Comparison of ENCODE assay signal across 21 cellular contexts in the genomic region with DNA sequence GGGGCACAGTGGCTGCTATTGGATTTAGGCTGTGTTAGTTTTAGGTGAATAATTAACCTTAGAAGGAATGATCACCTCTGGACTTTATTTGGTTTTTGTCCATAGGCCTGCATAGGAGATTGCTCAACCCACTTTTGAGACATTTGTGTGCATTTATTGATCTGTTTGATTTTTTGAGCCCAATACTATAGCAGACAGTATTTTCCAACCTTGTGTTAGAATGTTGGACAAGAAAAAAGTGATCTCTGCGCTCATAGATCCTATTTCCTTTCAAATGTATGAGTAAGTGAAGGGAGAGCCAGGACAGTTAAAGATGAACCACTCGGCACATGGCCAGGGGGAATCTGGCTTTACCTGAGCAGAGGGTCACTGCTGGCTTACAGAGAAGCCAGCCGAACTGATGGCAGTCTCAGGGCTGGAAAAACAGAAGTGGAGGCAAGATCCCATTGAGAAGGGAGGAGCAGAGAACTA. TPM values are rescaled to one million over a fixed set of nuclear protein-coding genes. Genes with fewer than 3 reads are reported as not detected.
DNase-seq lines count a peak whose midpoint lies in the region; ATAC-seq, FAIRE-seq and TF ChIP-seq lines count a peak whose summit lies in the region.
"Had no signal": no experiment of that assay in that cellular context is flagged by ENCODE, and none has a peak within 500 bp of the region (broad histone marks: within the 10 kb centered on the region; RNA-seq: fewer than 3 reads in every experiment).

No MANE protein-coding gene starts in this region.

- no peak for TF ChIP-seq RAD21 in A549 (conservative IDR thresholded peaks at IDR 0.05 in 1 of 2, IDR thresholded peaks at IDR 0.05 in 1 of 2)

- 0 out of 3 replicates have a peak overlapping the region, but pooled peaks have one; percentile 10 for H3K4me2 ChIP-seq in A549
- H3K4me2 ChIP-seq: GM23338 had no signal

- H3K9me3 ChIP-seq in A549 (no peaks in the 10 kb centered on the region), pancreas (no peaks in the 10 kb centered on the region), SJCRH30 (replicated peaks) (no peaks in the 10 kb centered on the region)
- H3K9me3 ChIP-seq: BE2C had no signal

- no peak for TF ChIP-seq EP300 in A549 (IDR thresholded peaks at IDR 0.05)

- H3K36me3 ChIP-seq in pancreas (no peaks in the 10 kb centered on the region), SJCRH30 (no peaks in the 10 kb centered on the region)
- H3K36me3 ChIP-seq: BE2C had no signal

- TF ChIP-seq CTCF in A549 (IDR thresholded peaks at IDR 0.05): no peak
- TF ChIP-seq CTCF in VCaP (conservative IDR thresholded peaks at IDR 0.05): no peak
- TF ChIP-seq CTCF in pancreas (IDR thresholded peaks at IDR 0.05): no peak
- no peak for TF ChIP-seq CTCF in natural killer cell (IDR thresholded peaks at IDR 0.05)

- no peak for TF ChIP-seq POLR2A in A549 (IDR thresholded peaks at IDR 0.05; ENCODE audit: low read length)

- H3K27ac ChIP-seq in A549 (no peak overlapping the region), VCaP (peak overlapping the region; percentile 73), pancreas (peak overlapping the region in 1 of 4 donors; percentile 60), SJCRH30 (no peak overlapping the region)
- H3K27ac ChIP-seq: HL-60 had no signal

- H3K36me3 Mint-ChIP-seq in natural killer cell: no peaks in the 10 kb centered on the region
- H3K36me3 Mint-ChIP-seq: CD8-positive, alpha-beta memory T cell had no signal

- H3K4me3 Mint-ChIP-seq in natural killer cell: no peak overlapping the region
- H3K4me3 Mint-ChIP-seq: CD4-positive, CD25-positive, alpha-beta regulatory T cell; CD8-positive, alpha-beta memory T cell; GM23338 had no signal

- H3K4me1 ChIP-seq in A549: peaks cover 6% of the 10 kb centered on the region; the same call in 2 of the 3 replicates
- peaks cover 11 to 15% (median 14%) of the 10 kb centered on the region in 3 donors for H3K4me1 ChIP-seq in pancreas
- peaks cover 3% of the 10 kb centered on the region for H3K4me1 ChIP-seq in SJCRH30
- H3K4me1 ChIP-seq: BE2C had no signal

- no peak for FAIRE-seq in A549 (lab: Jason Lieb, UNC)
- no peak for FAIRE-seq in pancreas (lab: Jason Lieb, UNC)
- no peak for FAIRE-seq in GM19239 (lab: Jason Lieb, UNC)
- FAIRE-seq: D721Med, G401.6, GM12891, H54 had no signal

- intact Hi-C loops in pancreas (cut with DNase I): no loop called here
- intact Hi-C loops in natural killer cell (cut with micrococcal nuclease): no loop called here

- no peaks in the 10 kb centered on the region for H3K27me3 ChIP-seq in pancreas
- no peaks in the 10 kb centered on the region for H3K27me3 ChIP-seq in SJCRH30

- POLR2A ChIA-PET in A549 (lab: Yijun Ruan, JAX): no interaction called here

- H3K27me3 Mint-ChIP-seq in natural killer cell (ENCODE audit: low read depth in 2 of 2): peaks cover 24 to 38% of the 10 kb centered on the region in 2 donors

- H3K9me3 Mint-ChIP-seq in natural killer cell: no peaks in the 10 kb centered on the region
- H3K9me3 Mint-ChIP-seq: GM23338 had no signal

- WGBS in A549 (ENCODE audit: missing lambda C conversion rate): 41% methylated on average over 3 of the region's 3 CpGs
- WGBS in pancreas, 2 donors: 25 to 30% methylated on average over 3 of the region's 3 CpGs

- CTCF ChIA-PET in A549 (lab: Yijun Ruan, JAX): interaction anchor here (1.2 kb wide), 1 partner anchor 101 kb away, joined by 3 read pairs; no protein-coding TSS in a partner anchor

- DNase-seq in A549 (ENCODE audit: low read depth in 1 of 2, low spot score in 1 of 2): no peak
- DNase-seq in left lobe of liver (ENCODE audit: low spot score): peak; percentile 79
- DNase-seq in pancreas: no peak
- no peak for DNase-seq in SW 1271 (lab: John Stamatoyannopoulos, UW)
- no peak for DNase-seq in GM19239 (ENCODE audit: insufficient read length, low spot score)
- DNase-seq in SJCRH30: no peak
- DNase-seq in natural killer cell: no peak
- DNase-seq: ACHN; BE2C; C1 segment of cervical spinal cord; CD4-positive, CD25-positive, alpha-beta regulatory T cell; CD8-positive, alpha-beta memory T cell; COR-L47; HCEC 1CT had no signal

- no peak overlapping the region for H3K27ac Mint-ChIP-seq in natural killer cell
- H3K27ac Mint-ChIP-seq: CD4-positive, CD25-positive, alpha-beta regulatory T cell; GM23338 had no signal

- no peak overlapping the region for H3K4me3 ChIP-seq in A549
- H3K4me3 ChIP-seq in pancreas: no peak overlapping the region
- no peak overlapping the region for H3K4me3 ChIP-seq in SJCRH30
- H3K4me3 ChIP-seq: GM23338 had no signal

- H3K4me1 Mint-ChIP-seq in natural killer cell: peaks cover 0 to 5% of the 10 kb centered on the region in 2 donors

- ATAC-seq in A549 (no peak), left lobe of liver (peak; percentile 60), pancreas (peak; percentile 77 to 89 (median 84)), natural killer cell (no peak)
- ATAC-seq: GM23338 had no signal

TF ChIP-seq in A549, 52 proteins besides CTCF, POLR2A, EP300 and RAD21 (continues in another document):
- no peak for TF ChIP-seq ESRRA (IDR thresholded peaks at IDR 0.05; ENCODE audit: borderline replicate concordance, low read length)
- no peak for TF ChIP-seq HEYL (CRISPR knock-in tag; IDR thresholded peaks at IDR 0.05)
- TF ChIP-seq CEBPB (IDR thresholded peaks at IDR 0.05): no peak
- TF ChIP-seq, protein P1, sequence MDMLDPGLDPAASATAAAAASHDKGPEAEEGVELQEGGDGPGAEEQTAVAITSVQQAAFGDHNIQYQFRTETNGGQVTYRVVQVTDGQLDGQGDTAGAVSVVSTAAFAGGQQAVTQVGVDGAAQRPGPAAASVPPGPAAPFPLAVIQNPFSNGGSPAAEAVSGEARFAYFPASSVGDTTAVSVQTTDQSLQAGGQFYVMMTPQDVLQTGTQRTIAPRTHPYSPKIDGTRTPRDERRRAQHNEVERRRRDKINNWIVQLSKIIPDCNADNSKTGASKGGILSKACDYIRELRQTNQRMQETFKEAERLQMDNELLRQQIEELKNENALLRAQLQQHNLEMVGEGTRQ (IDR thresholded peaks at IDR 0.05): no peak
- TF ChIP-seq, protein P2, sequence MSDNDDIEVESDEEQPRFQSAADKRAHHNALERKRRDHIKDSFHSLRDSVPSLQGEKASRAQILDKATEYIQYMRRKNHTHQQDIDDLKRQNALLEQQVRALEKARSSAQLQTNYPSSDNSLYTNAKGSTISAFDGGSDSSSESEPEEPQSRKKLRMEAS (IDR thresholded peaks at IDR 0.05): no peak
- TF ChIP-seq, protein P3, sequence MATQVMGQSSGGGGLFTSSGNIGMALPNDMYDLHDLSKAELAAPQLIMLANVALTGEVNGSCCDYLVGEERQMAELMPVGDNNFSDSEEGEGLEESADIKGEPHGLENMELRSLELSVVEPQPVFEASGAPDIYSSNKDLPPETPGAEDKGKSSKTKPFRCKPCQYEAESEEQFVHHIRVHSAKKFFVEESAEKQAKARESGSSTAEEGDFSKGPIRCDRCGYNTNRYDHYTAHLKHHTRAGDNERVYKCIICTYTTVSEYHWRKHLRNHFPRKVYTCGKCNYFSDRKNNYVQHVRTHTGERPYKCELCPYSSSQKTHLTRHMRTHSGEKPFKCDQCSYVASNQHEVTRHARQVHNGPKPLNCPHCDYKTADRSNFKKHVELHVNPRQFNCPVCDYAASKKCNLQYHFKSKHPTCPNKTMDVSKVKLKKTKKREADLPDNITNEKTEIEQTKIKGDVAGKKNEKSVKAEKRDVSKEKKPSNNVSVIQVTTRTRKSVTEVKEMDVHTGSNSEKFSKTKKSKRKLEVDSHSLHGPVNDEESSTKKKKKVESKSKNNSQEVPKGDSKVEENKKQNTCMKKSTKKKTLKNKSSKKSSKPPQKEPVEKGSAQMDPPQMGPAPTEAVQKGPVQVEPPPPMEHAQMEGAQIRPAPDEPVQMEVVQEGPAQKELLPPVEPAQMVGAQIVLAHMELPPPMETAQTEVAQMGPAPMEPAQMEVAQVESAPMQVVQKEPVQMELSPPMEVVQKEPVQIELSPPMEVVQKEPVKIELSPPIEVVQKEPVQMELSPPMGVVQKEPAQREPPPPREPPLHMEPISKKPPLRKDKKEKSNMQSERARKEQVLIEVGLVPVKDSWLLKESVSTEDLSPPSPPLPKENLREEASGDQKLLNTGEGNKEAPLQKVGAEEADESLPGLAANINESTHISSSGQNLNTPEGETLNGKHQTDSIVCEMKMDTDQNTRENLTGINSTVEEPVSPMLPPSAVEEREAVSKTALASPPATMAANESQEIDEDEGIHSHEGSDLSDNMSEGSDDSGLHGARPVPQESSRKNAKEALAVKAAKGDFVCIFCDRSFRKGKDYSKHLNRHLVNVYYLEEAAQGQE (IDR thresholded peaks at IDR 0.05): no peak
- TF ChIP-seq KDM1A (IDR thresholded peaks at IDR 0.05; ENCODE audit: low read depth): no peak
- TF ChIP-seq, protein P4, sequence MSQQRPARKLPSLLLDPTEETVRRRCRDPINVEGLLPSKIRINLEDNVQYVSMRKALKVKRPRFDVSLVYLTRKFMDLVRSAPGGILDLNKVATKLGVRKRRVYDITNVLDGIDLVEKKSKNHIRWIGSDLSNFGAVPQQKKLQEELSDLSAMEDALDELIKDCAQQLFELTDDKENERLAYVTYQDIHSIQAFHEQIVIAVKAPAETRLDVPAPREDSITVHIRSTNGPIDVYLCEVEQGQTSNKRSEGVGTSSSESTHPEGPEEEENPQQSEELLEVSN (IDR thresholded peaks at IDR 0.05; ENCODE audit: borderline replicate concordance, low read depth): no peak
- no peak for TF ChIP-seq ZFP36 (IDR thresholded peaks at IDR 0.05; ENCODE audit: borderline replicate concordance, partially characterized antibody)
- no peak for TF ChIP-seq MYC (IDR thresholded peaks at IDR 0.05; ENCODE audit: borderline replicate concordance, low read length)
- no peak for TF ChIP-seq HOXA7 (CRISPR knock-in tag; IDR thresholded peaks at IDR 0.05)
- no peak for TF ChIP-seq FOSB (CRISPR knock-in tag; IDR thresholded peaks at IDR 0.05)
- no peak for TF ChIP-seq CBX2 (IDR thresholded peaks at IDR 0.05; ENCODE audit: borderline replicate concordance, low read depth)
- no peak for TF ChIP-seq TFCP2L1 (CRISPR knock-in tag; IDR thresholded peaks at IDR 0.05)

RNA-seq across cellular contexts. Expression of a gene that starts 8.8 kb away (rescaled TPM):
- 48.8 and 56.2 TPM in 2 replicates for polyA plus RNA-seq in A549 (2011; rRNA removed)
- 17.3 and 20.7 TPM in 2 replicates for polyA plus RNA-seq in A549 (2012; cell fraction: cytosol; rRNA removed)
- polyA plus RNA-seq in A549 (2012; cell fraction: nucleus; rRNA removed): 18.1 and 37.2 TPM in 2 replicates
- polyA plus RNA-seq in A549 (2017; fragmentation: RNase III; extraction: RNeasy Plus Mini Kit Qiagen cat#74134 plus additional on column Dnase treatment): 30.9 to 32.6 TPM (median 31.6 TPM) in 3 replicates
- polyA minus RNA-seq in A549 (2011; rRNA and poly(A)+ RNA removed): 27.6 and 33.0 TPM in 2 replicates
- total RNA-seq in left lobe of liver: 7.0 TPM
- 10 to 100 TPM in 1 of 6 donors, 1 to 10 TPM in 5; 6.1 to 13.0 (median 8.0) TPM for total RNA-seq in pancreas
- polyA plus RNA-seq in pancreas: 10 to 100 TPM in 1 of 2 donors, 1 to 10 TPM in 1; 5.8 to 10.4 TPM
- total RNA-seq in SJCRH30 (2014; rRNA removed; shearing (Covaris generic)): 104 and 111 TPM in 2 replicates
- 10 to 100 TPM; 48.1 to 52.9 (median 50.9) TPM for total RNA-seq in natural killer cell

Comparison
In these comparisons a context has a peak if more than half of its experiments do, and no peak if none do; other contexts are left out.
1. ATAC-seq: peak in left lobe of liver (single experiment) and pancreas (4 of 4); none in A549 (0 of 2) and natural killer cell (0 of 3).